ENCODE assay signal across 8 cellular contexts in genomic region chr20:54208492-54209044, GRCh38. TPM values are rescaled to one million over a fixed set of nuclear protein-coding genes. Genes with fewer than 3 reads are reported as not detected.
DNase-seq lines count a peak whose midpoint lies in the region; ATAC-seq, FAIRE-seq and TF ChIP-seq lines count a peak whose summit lies in the region.

No MANE protein-coding gene starts in this region.

- peak; percentile 12 to 20 for ATAC-seq in activated T-cell treated with anti-CD3 and anti-CD28 coated beads, Interleukin-2, amount 50 U/mL, for 72 hours (replicated peaks in 1 of 2)
- ATAC-seq in HG02623 (IDR thresholded peaks at IDR 0.05; ENCODE audit: unreplicated experiment): peak; percentile 5

- H3K36me3 ChIP-seq in OCI-LY1 (ENCODE audit: insufficient read depth, low read length) (no peaks in the 10 kb centered on the region), thyroid gland (no peaks in the 10 kb centered on the region)

- no peaks in the 10 kb centered on the region for H3F3A ChIP-seq in OCI-LY1 (ENCODE audit: insufficient read depth, low read length)

- H3K4me3 Mint-ChIP-seq in activated T-cell treated with anti-CD3 and anti-CD28 coated beads, Interleukin-2, amount 50 U/mL, for 72 hours: peak overlapping the region; percentile 80 to 97

- TF ChIP-seq CTCF in OCI-LY1 (IDR thresholded peaks at IDR 0.05; ENCODE audit: low read length) (no peak), lower leg skin (IDR thresholded peaks at IDR 0.05) (no peak), thyroid gland (IDR thresholded peaks at IDR 0.05) (no peak), D721Med (IDR thresholded peaks at IDR 0.05; ENCODE audit: insufficient read depth, missing control alignments) (no peak)

- no peaks in the 10 kb centered on the region for H3K36me3 Mint-ChIP-seq in activated T-cell treated with anti-CD3 and anti-CD28 coated beads, Interleukin-2, amount 50 U/mL, for 72 hours (ENCODE audit: insufficient read depth in 2 of 2)

- peak overlapping the region; percentile 77 for H3K9ac ChIP-seq in OCI-LY1 (ENCODE audit: low read length)

- H3K27ac ChIP-seq in OCI-LY1 (ENCODE audit: low read depth, low read length, poor library complexity, severe bottlenecking) (no peak overlapping the region), thyroid gland (peak overlapping the region in 2 of 3 donors; percentile 97 to 100)

- H3K27me3 Mint-ChIP-seq in activated T-cell treated with anti-CD3 and anti-CD28 coated beads, Interleukin-2, amount 50 U/mL, for 72 hours (ENCODE audit: low read depth): no peaks in the 10 kb centered on the region

- H3K9me3 Mint-ChIP-seq in activated T-cell treated with anti-CD3 and anti-CD28 coated beads, Interleukin-2, amount 50 U/mL, for 72 hours: no peaks in the 10 kb centered on the region

- peaks cover 49% of the 10 kb centered on the region for H3K4me1 Mint-ChIP-seq in activated T-cell treated with anti-CD3 and anti-CD28 coated beads, Interleukin-2, amount 50 U/mL, for 72 hours (ENCODE audit: low read depth)

- peaks cover 19% of the 10 kb centered on the region for H3K79me2 ChIP-seq in OCI-LY1 (ENCODE audit: insufficient read depth, low read length)

- H3K4me3 ChIP-seq in OCI-LY1 (ENCODE audit: low read depth, low read length, poor library complexity, severe bottlenecking): peak overlapping the region; percentile 94
- peak overlapping the region; percentile 85 for H3K4me3 ChIP-seq in lower leg skin (ENCODE audit: low read depth, poor library complexity, severe bottlenecking)
- peak overlapping the region; percentile 87 to 88 (median 88) for H3K4me3 ChIP-seq in thyroid gland (replicated peaks in 1 of 3)

- 0% methylated on average over 9 to 14 of the region's 15 CpGs for WGBS in lower leg skin, 2 donors
- 1% methylated on average over 9 to 10 of the region's 15 CpGs for WGBS in thyroid gland, 2 donors

- H3K27ac Mint-ChIP-seq in activated T-cell treated with anti-CD3 and anti-CD28 coated beads, Interleukin-2, amount 50 U/mL, for 72 hours: peak overlapping the region; percentile 99

- H3K9me2 ChIP-seq in OCI-LY1 (ENCODE audit: low read depth, low read length): no peaks in the 10 kb centered on the region

- H3K9me3 ChIP-seq in OCI-LY1 (ENCODE audit: low read length) (no peaks in the 10 kb centered on the region), thyroid gland (no peaks in the 10 kb centered on the region)

- no peaks in the 10 kb centered on the region for H4K20me1 ChIP-seq in OCI-LY1 (ENCODE audit: insufficient read depth, low read length)

- no peak overlapping the region for H2AFZ ChIP-seq in OCI-LY1 (ENCODE audit: low read length)

- H3K27me3 ChIP-seq in OCI-LY1 (ENCODE audit: insufficient read depth, low read length): no peaks in the 10 kb centered on the region
- no peaks in the 10 kb centered on the region for H3K27me3 ChIP-seq in thyroid gland

- DNase-seq in activated T-cell treated with anti-CD3 and anti-CD28 coated beads, Interleukin-2, amount 50 U/mL, for 72 hours: no peak
- no peak for DNase-seq in activated T-cell treated with anti-CD3 and anti-CD28 coated beads, Interleukin-2, amount 50 U/mL, for 48 hours
- peak; percentile 40 for DNase-seq in cerebellar cortex (ENCODE audit: low spot score)
- no peak for DNase-seq in lower leg skin (ENCODE audit: low spot score in 2 of 2)
- no peak for DNase-seq in thyroid gland
- DNase-seq in D721Med (ENCODE audit: insufficient read length, low spot score): no peak

- intact Hi-C loops in lower leg skin (cut with DNase I; ENCODE audit: low total_unique reads): no loop called here
- intact Hi-C loops in thyroid gland (cut with DNase I): no loop called here

- H3K4me2 ChIP-seq in OCI-LY1 (ENCODE audit: low read length): peak overlapping the region; percentile 96

- H3K4me1 ChIP-seq in OCI-LY1 (ENCODE audit: insufficient read depth, low read length, severe bottlenecking) (peaks cover 16% of the 10 kb centered on the region), thyroid gland (peaks cover 8 to 13% of the 10 kb centered on the region in 2 donors)

- TF ChIP-seq POLR2A in lower leg skin (IDR thresholded peaks at IDR 0.05): no peak
- no peak for TF ChIP-seq POLR2A in thyroid gland (IDR thresholded peaks at IDR 0.05)

- FAIRE-seq in D721Med (lab: Jason Lieb, UNC): no peak

RNA-seq across cellular contexts. Expression of gene PFDN4, which starts 0.7 kb away (rescaled TPM):
- total RNA-seq in activated T-cell treated with anti-CD3 and anti-CD28 coated beads, Interleukin-2, amount 50 U/mL, for 72 hours: 10 to 100 TPM; 48.9 to 49.1 TPM
- total RNA-seq in lower leg skin (10 to 100 TPM; 32.8 to 71.0 (median 40.2) TPM), thyroid gland (10 to 100 TPM; 24.0 to 38.3 (median 31.5) TPM)

RNA-seq across cellular contexts. Expression of gene CYP24A1, which starts 34.8 kb away (rescaled TPM):
- total RNA-seq in activated T-cell treated with anti-CD3 and anti-CD28 coated beads, Interleukin-2, amount 50 U/mL, for 72 hours: not detected
- total RNA-seq in lower leg skin: under 1 TPM in 3 of 4 donors, not detected in 1; 0.10 to 0.71 (median 0.69) TPM
- 1 to 10 TPM in 1 of 4 donors, under 1 TPM in 2, not detected in 1; 0.44 to 6.6 (median 0.67) TPM for total RNA-seq in thyroid gland
